17 cellular contexts compared by ENCODE assay signal in the genomic region with DNA sequence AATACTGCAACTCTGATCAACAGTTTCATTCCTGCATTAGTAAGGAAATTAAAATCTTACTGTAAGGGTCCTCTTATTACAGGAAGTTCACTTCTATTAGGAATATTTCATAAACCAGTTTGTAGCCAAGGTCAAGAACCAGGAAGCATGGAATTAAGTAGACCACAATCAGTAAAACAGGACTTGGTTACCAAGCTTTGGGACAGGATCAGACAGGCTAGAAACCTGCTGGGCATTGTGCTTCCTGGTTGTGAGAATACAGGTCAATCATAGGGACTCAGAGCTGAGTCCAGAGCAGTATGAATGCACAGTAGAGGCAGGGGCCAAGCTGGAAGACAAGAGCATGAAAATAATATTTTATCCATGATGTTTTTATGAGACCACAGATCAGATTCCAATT.
"Had no signal": no experiment of that assay in that cellular context is flagged by ENCODE, and none has a peak within 500 bp of the region (broad histone marks: within the 10 kb centered on the region; RNA-seq: fewer than 3 reads in every experiment).

No MANE protein-coding gene starts in this region.

- H3K27ac ChIP-seq: brain microvascular endothelial cell, gastroesophageal sphincter, left ventricle myocardium inferior, tibial artery had no signal

- DNase-seq: activated CD4-positive, alpha-beta T cell treated with anti-CD3 and anti-CD28 coated beads, Interleukin-2, amount 50 U/mL, for 1 hour; activated CD4-positive, CD25-positive, alpha-beta regulatory T cell; activated naive CD4-positive, alpha-beta T cell; activated naive CD8-positive, alpha-beta T cell treated with anti-CD3 and anti-CD28 coated beads, Interleukin-2, amount 10 ng/mL, durations not matched to agents 7 days and 5 days; anterior cingulate cortex; brain microvascular endothelial cell; cerebellar nuclear complex; effector CD8-positive, alpha-beta T cell; islet precursor cell; left ventricle myocardium inferior; mesenchymal stem cell; nucleus accumbens; stimulated activated CD4-positive, alpha-beta T cell treated with anti-CD3 and anti-CD28 coated beads, Interleukin-2, amount 100 ng/mL, for 48 hours; stimulated activated naive B cell treated with anti-CD40 and anti-IgM and Interleukin-4, amounts not matched to agents 10 μg/mL and 1 μg/mL and 100 μg/mL, for 72 hours; tibial artery had no signal

- H3K27me3 ChIP-seq: brain microvascular endothelial cell, gastroesophageal sphincter, tibial artery had no signal

- FAIRE-seq: endothelial cell of umbilical vein had no signal

- H3K36me3 ChIP-seq: brain microvascular endothelial cell, gastroesophageal sphincter, left ventricle myocardium inferior, tibial artery had no signal

- H3K9me3 ChIP-seq: gastroesophageal sphincter, left ventricle myocardium inferior, tibial artery had no signal

- H3K4me1 ChIP-seq: tibial artery had no signal

- ATAC-seq: gastroesophageal sphincter; stimulated activated naive B cell treated with anti-CD40 and anti-IgM and Interleukin-4, amounts not matched to agents 10 μg/mL and 1 μg/mL and 100 μg/mL, for 72 hours had no signal

- H3K4me3 ChIP-seq: gastroesophageal sphincter, left ventricle myocardium inferior, tibial artery had no signal
